In genomic region chr11:61964941-61965282, GRCh38 we compare ENCODE assay signal across 1 cellular context.
TF ChIP-seq lines count a peak whose summit lies in the region.

No MANE protein-coding gene starts in this region.

TF ChIP-seq in K562, 482 proteins besides CTCF, POLR2A, EP300 and RAD21 (continues in another document):
- peak; percentile 72; the same call in 1 of the 2 replicates for TF ChIP-seq ZBTB9 (CRISPR knock-in tag; IDR thresholded peaks at IDR 0.05)
- TF ChIP-seq DIDO1 (tag; IDR thresholded peaks at IDR 0.05; ENCODE audit: low read depth), result no peak
- TF ChIP-seq MGA (IDR thresholded peaks at IDR 0.05), result no peak
- TF ChIP-seq ILK (tag; IDR thresholded peaks at IDR 0.05; ENCODE audit: borderline replicate concordance, low read depth), result no peak
- no peak for TF ChIP-seq ETV5 (CRISPR knock-in tag; IDR thresholded peaks at IDR 0.05; ENCODE audit: low read depth)
- TF ChIP-seq NKRF (IDR thresholded peaks at IDR 0.05; ENCODE audit: borderline replicate concordance), result peak; percentile 3; the same call in 1 of the 2 replicates
- TF ChIP-seq NR2C1 (IDR thresholded peaks at IDR 0.05), result no peak
- TF ChIP-seq NR2C1 (tag; IDR thresholded peaks at IDR 0.05), result no peak
- TF ChIP-seq ZEB2 (IDR thresholded peaks at IDR 0.05), result peak; percentile 1; the same call in 1 of the 2 replicates
- no peak for TF ChIP-seq BCL6 (CRISPR knock-in tag; IDR thresholded peaks at IDR 0.05)
- no peak for TF ChIP-seq ELK1 (CRISPR knock-in tag; IDR thresholded peaks at IDR 0.05)
- TF ChIP-seq CEBPB (tag; IDR thresholded peaks at IDR 0.05), result peak; percentile 74; the same call in 1 of the 2 replicates
- TF ChIP-seq RUNX1 (IDR thresholded peaks at IDR 0.05; ENCODE audit: low read depth), result no peak
- TF ChIP-seq FOXP1 (CRISPR knock-in tag; IDR thresholded peaks at IDR 0.05), result no peak
- TF ChIP-seq NBN (IDR thresholded peaks at IDR 0.05; ENCODE audit: low read depth), result no peak
- no peak for TF ChIP-seq E2F6 (IDR thresholded peaks at IDR 0.05; ENCODE audit: borderline replicate concordance in 1 of 2, extremely low read depth in 1 of 2, insufficient read depth in 1 of 2, insufficient read length in 1 of 2, low read depth in 1 of 2, low read length in 1 of 2, poor library complexity in 1 of 2, severe bottlenecking in 1 of 2)
- 0 out of 2 replicates have a peak, but pooled peaks have one; percentile 4 for TF ChIP-seq TOE1 (IDR thresholded peaks at IDR 0.05; ENCODE audit: borderline replicate concordance)
- no peak for TF ChIP-seq TOE1 (CRISPR knock-in tag; IDR thresholded peaks at IDR 0.05; ENCODE audit: borderline replicate concordance, low read depth)
- TF ChIP-seq KDM2B (CRISPR knock-in tag; IDR thresholded peaks at IDR 0.05), result no peak
- TF ChIP-seq ZNF146 (CRISPR knock-in tag; IDR thresholded peaks at IDR 0.05; ENCODE audit: unreplicated experiment), result no peak
- TF ChIP-seq ZFP36 (IDR thresholded peaks at IDR 0.05; ENCODE audit: low read depth, low read length, partially characterized antibody), result no peak
- TF ChIP-seq ZNF561 (CRISPR knock-in tag; conservative IDR thresholded peaks at IDR 0.05), result no peak
- TF ChIP-seq SIN3A (IDR thresholded peaks at IDR 0.05; ENCODE audit: borderline replicate concordance in 2 of 2, control insufficient read depth in 1 of 2, low read depth in 2 of 2, low read length in 2 of 2), result no peak
- TF ChIP-seq ZNF253 (CRISPR knock-in tag; conservative IDR thresholded peaks at IDR 0.05), result no peak
- 0 out of 2 replicates have a peak, but pooled peaks have one; percentile 34 for TF ChIP-seq HMBOX1 (IDR thresholded peaks at IDR 0.05)
- TF ChIP-seq THAP12 (CRISPR knock-in tag; IDR thresholded peaks at IDR 0.05), result no peak
- peak; percentile 59; the same call in 1 of the 2 replicates for TF ChIP-seq CREB5 (CRISPR knock-in tag; IDR thresholded peaks at IDR 0.05)
- no peak for TF ChIP-seq IRF2 (CRISPR knock-in tag; IDR thresholded peaks at IDR 0.05)
- TF ChIP-seq NRF1 (conservative IDR thresholded peaks at IDR 0.05 in 1 of 2, IDR thresholded peaks at IDR 0.05 in 1 of 2), result peak in 1 of 2 experiments; percentile 4; a peak in 1 of 4 replicates
- no peak for TF ChIP-seq ZNF174 (CRISPR knock-in tag; IDR thresholded peaks at IDR 0.05)
- TF ChIP-seq EGR1 (conservative IDR thresholded peaks at IDR 0.05), result no peak
- no peak for TF ChIP-seq ESRRA (IDR thresholded peaks at IDR 0.05; ENCODE audit: borderline replicate concordance, low read depth)
- no peak for TF ChIP-seq SAP30 (IDR thresholded peaks at IDR 0.05; ENCODE audit: borderline replicate concordance, insufficient read depth, low read depth, low read length, poor library complexity, severe bottlenecking)
- no peak for TF ChIP-seq FOXK2 (conservative IDR thresholded peaks at IDR 0.05 in 1 of 2, IDR thresholded peaks at IDR 0.05 in 1 of 2; ENCODE audit: low read depth in 2 of 2)
- no peak for TF ChIP-seq ZNF778 (CRISPR knock-in tag; IDR thresholded peaks at IDR 0.05)
- no peak for TF ChIP-seq TRIM28 (IDR thresholded peaks at IDR 0.05)
